In genomic region chr5:91850031-91850430, GRCh38 we compare ENCODE assay signal across 1 cellular context.
TF ChIP-seq lines count a peak whose summit lies in the region.

No MANE protein-coding gene starts in this region.

TF ChIP-seq in WTC11, 78 proteins besides CTCF, POLR2A, EP300 and RAD21 (continued from another document):
- TF ChIP-seq ZNF512 (CRISPR knock-in tag; IDR thresholded peaks at IDR 0.05; ENCODE audit: borderline replicate concordance) = no peak
- TF ChIP-seq MXD4 (CRISPR knock-in tag; IDR thresholded peaks at IDR 0.05; ENCODE audit: borderline replicate concordance) = no peak
- no peak for TF ChIP-seq NFE2L1 (CRISPR knock-in tag; IDR thresholded peaks at IDR 0.05)
- no peak for TF ChIP-seq EMX1 (CRISPR knock-in tag; IDR thresholded peaks at IDR 0.05)
